In genomic region chr4:114257516-114257915, GRCh38 we compare ENCODE assay signal across 20 cellular contexts.
A peak's percentile ranks its signal among the peaks of the same experiment; 100 is the strongest.
DNase-seq lines count a peak whose midpoint lies in the region; ATAC-seq and TF ChIP-seq lines count a peak whose summit lies in the region.
"Had no signal": no experiment of that assay in that cellular context is flagged by ENCODE, and none has a peak within 500 bp of the region (broad histone marks: within the 10 kb centered on the region; RNA-seq: fewer than 3 reads in every experiment).

No MANE protein-coding gene starts in this region.

- peaks cover 13% of the 10 kb centered on the region; the same call in 1 of the 2 replicates for H3K9me3 ChIP-seq in SK-N-SH
- H3K9me3 ChIP-seq: BLaER1 treated with 17β-estradiol and CSF1 and Interleukin-3, amounts not matched to agents 10 nM and 100 nM; Peyer's patch had no signal

- WGBS in SK-N-SH (ENCODE audit: low lambda C conversion rate) = 36% methylated on average over 1 of the region's 1 CpG

- H3K36me3 ChIP-seq in SK-N-SH (replicated peaks in 1 of 2; ENCODE audit: control insufficient read depth in 1 of 2, insufficient read depth in 2 of 2, low read length in 1 of 2) = peaks cover 0 to 15% of the 10 kb centered on the region in 2 experiments
- H3K36me3 ChIP-seq: BLaER1 treated with 17β-estradiol and CSF1 and Interleukin-3, amounts not matched to agents 10 nM and 100 nM; Peyer's patch had no signal

- CTCF ChIA-PET in SK-N-SH (lab: Yijun Ruan, JAX) (interaction anchor here (1.3 kb wide), 1 partner anchor 10 kb away, joined by 3 read pairs; no protein-coding TSS in a partner anchor), RWPE1 (lab: Yijun Ruan, JAX) (no interaction called here)

- H3F3A ChIP-seq in SK-N-SH (replicated peaks; ENCODE audit: insufficient read depth) = peaks cover 21% of the 10 kb centered on the region

- TF ChIP-seq RAD21 in SK-N-SH (IDR thresholded peaks at IDR 0.05; ENCODE audit: low read length) = no peak

- no peaks in the 10 kb centered on the region for H3K79me2 ChIP-seq in SK-N-SH (ENCODE audit: insufficient read depth)

- POLR2A ChIA-PET in SK-N-SH (lab: Yijun Ruan, JAX) = no interaction called here
- POLR2A ChIA-PET in RWPE1 (lab: Yijun Ruan, JAX; ENCODE audit: low non-redundant PET) = no interaction called here

- H2AFZ ChIP-seq in SK-N-SH (ENCODE audit: low read depth) = no peak overlapping the region
- H2AFZ ChIP-seq: GM23338 had no signal

- DNase-seq in SK-N-SH (no peak), astrocyte of the hippocampus (ENCODE audit: low read depth, low spot score) (peak; percentile 40), fibroblast of mammary gland (ENCODE audit: low read depth) (peak; percentile 71), stromal cell of bone marrow (ENCODE audit: low read depth) (peak; percentile 36), coronary artery (ENCODE audit: low spot score) (no peak), RWPE1 (ENCODE audit: low spot score) (no peak)
- DNase-seq in stimulated activated CD4-positive, alpha-beta T cell treated with anti-CD3 and anti-CD28 coated beads, Interleukin-4, amount 100 ng/mL, for 24 hours = no peak
- DNase-seq: CD8-positive, alpha-beta memory T cell; DMS79 treated with DMSO at 0.1 percent for 48 hours; NCI-H1092; NCI-H1694; NCI-H524; Peyer's patch; SHP77 had no signal

- no peak for TF ChIP-seq EP300 in SK-N-SH (IDR thresholded peaks at IDR 0.05; ENCODE audit: borderline replicate concordance in 1 of 2, low read depth in 1 of 2, low read length in 1 of 2)

- H3K4me2 ChIP-seq in SK-N-SH = no peak overlapping the region
- H3K4me2 ChIP-seq: BLaER1 treated with 17β-estradiol and CSF1 and Interleukin-3, amounts not matched to agents 10 nM and 100 nM; GM23338; KMS-11 had no signal

- no peak for ATAC-seq in SK-N-SH treated with all-trans-retinoic acid at 6 μM for 48 hours
- ATAC-seq: GM23338, HepG2 had no signal

- H3K4me3 ChIP-seq in SK-N-SH (ENCODE audit: low read depth in 2 of 2, low read length in 1 of 2) (no peak overlapping the region), fibroblast of mammary gland (ENCODE audit: control insufficient read depth, low read depth, low read length) (no peak overlapping the region), coronary artery (no peak overlapping the region)
- H3K4me3 ChIP-seq: BLaER1 treated with 17β-estradiol and CSF1 and Interleukin-3, amounts not matched to agents 10 nM and 100 nM; GM23338; Peyer's patch had no signal

- no peaks in the 10 kb centered on the region for H4K20me1 ChIP-seq in SK-N-SH (ENCODE audit: insufficient read depth)
- H4K20me1 ChIP-seq: BLaER1 treated with 17β-estradiol and CSF1 and Interleukin-3, amounts not matched to agents 10 nM and 100 nM had no signal

- H3K27ac ChIP-seq in SK-N-SH (ENCODE audit: low read depth in 2 of 2, low read length in 1 of 2) = peak overlapping the region in 1 of 2 experiments; percentile 78; a peak in 2 of 4 replicates
- no peak overlapping the region for H3K27ac ChIP-seq in coronary artery
- no peak overlapping the region for H3K27ac ChIP-seq in RWPE1
- H3K27ac ChIP-seq: 22Rv1; BLaER1 treated with 17β-estradiol and CSF1 and Interleukin-3, amounts not matched to agents 10 nM and 100 nM; KMS-11; Peyer's patch had no signal

- peaks cover 0 to 4% of the 10 kb centered on the region in 2 experiments; a peak in 2 of 4 replicates for H3K4me1 ChIP-seq in SK-N-SH (ENCODE audit: control insufficient read depth in 1 of 2, insufficient read depth in 2 of 2, low read depth in 1 of 2, low read length in 1 of 2)
- H3K4me1 ChIP-seq: BLaER1 treated with 17β-estradiol and CSF1 and Interleukin-3, amounts not matched to agents 10 nM and 100 nM; Peyer's patch had no signal

- H3K27me3 ChIP-seq in SK-N-SH (ENCODE audit: insufficient read depth) = no peaks in the 10 kb centered on the region
- H3K27me3 ChIP-seq: BLaER1 treated with 17β-estradiol and CSF1 and Interleukin-3, amounts not matched to agents 10 nM and 100 nM; Peyer's patch had no signal

- TF ChIP-seq CTCF in SK-N-SH (IDR thresholded peaks at IDR 0.05) (no peak), fibroblast of mammary gland (conservative IDR thresholded peaks at IDR 0.05; ENCODE audit: control insufficient read depth, insufficient read depth, low read depth, low read length) (no peak), coronary artery (IDR thresholded peaks at IDR 0.05) (no peak), RWPE1 (conservative IDR thresholded peaks at IDR 0.05; ENCODE audit: low read depth) (no peak)

- no peak overlapping the region for H3K9ac ChIP-seq in SK-N-SH
- H3K9ac ChIP-seq: BLaER1 treated with 17β-estradiol and CSF1 and Interleukin-3, amounts not matched to agents 10 nM and 100 nM; KMS-11 had no signal

- no peaks in the 10 kb centered on the region for H3K9me2 ChIP-seq in SK-N-SH

TF ChIP-seq in SK-N-SH, 30 proteins besides CTCF, POLR2A, EP300 and RAD21:
- TF ChIP-seq NRF1 (IDR thresholded peaks at IDR 0.05; ENCODE audit: low read depth, low read length) (no peak), MEF2A (IDR thresholded peaks at IDR 0.05; ENCODE audit: borderline replicate concordance, low read depth) (0 out of 2 replicates have a peak, but pooled peaks have one; percentile 30), NFIC (IDR thresholded peaks at IDR 0.05; ENCODE audit: borderline replicate concordance) (0 out of 2 replicates have a peak, but pooled peaks have one; percentile 15)

TF ChIP-seq in SK-N-SH treated with all-trans-retinoic acid at 6 μM for 48 hours, 23 proteins besides CTCF, POLR2A, EP300 and RAD21:
- TF ChIP-seq ARNTL (CRISPR knock-in tag; IDR thresholded peaks at IDR 0.05; ENCODE audit: borderline replicate concordance, low read depth) = no peak
- TF ChIP-seq ISL1 (CRISPR knock-in tag; IDR thresholded peaks at IDR 0.05) = no peak
- no peak for TF ChIP-seq CSRNP3 (CRISPR knock-in tag; IDR thresholded peaks at IDR 0.05)
- no peak for TF ChIP-seq TOX (CRISPR knock-in tag; IDR thresholded peaks at IDR 0.05; ENCODE audit: borderline replicate concordance)
- no peak for TF ChIP-seq TCF4 (CRISPR knock-in tag; IDR thresholded peaks at IDR 0.05; ENCODE audit: borderline replicate concordance)
- no peak for TF ChIP-seq ZNF8 (CRISPR knock-in tag; IDR thresholded peaks at IDR 0.05)
- TF ChIP-seq PPARA (CRISPR knock-in tag; IDR thresholded peaks at IDR 0.05; ENCODE audit: borderline replicate concordance) = no peak
- no peak for TF ChIP-seq RARB (CRISPR knock-in tag; IDR thresholded peaks at IDR 0.05)
- no peak for TF ChIP-seq OSR1 (CRISPR knock-in tag; IDR thresholded peaks at IDR 0.05)
- no peak for TF ChIP-seq GLIS3 (CRISPR knock-in tag; IDR thresholded peaks at IDR 0.05)
- TF ChIP-seq ZC3H10 (CRISPR knock-in tag; IDR thresholded peaks at IDR 0.05) = no peak
- TF ChIP-seq ZFP3 (CRISPR knock-in tag; IDR thresholded peaks at IDR 0.05) = no peak

Comparison
In these comparisons a context has a peak if more than half of its experiments do, and no peak if none do; other contexts are left out.
1. DNase-seq: peak in astrocyte of the hippocampus (single experiment), fibroblast of mammary gland (single experiment) and stromal cell of bone marrow (single experiment); none in SK-N-SH (single experiment), coronary artery (single experiment), stimulated activated CD4-positive, alpha-beta T cell treated with anti-CD3 and anti-CD28 coated beads, Interleukin-4, amount 100 ng/mL, for 24 hours (single experiment) and RWPE1 (single experiment).